9 cellular contexts compared by ENCODE assay signal in genomic region chr10:3874988-3875841, GRCh38.
DNase-seq lines count a peak whose midpoint lies in the region; ATAC-seq and TF ChIP-seq lines count a peak whose summit lies in the region.
"Had no signal": no experiment of that assay in that cellular context is flagged by ENCODE, and none has a peak within 500 bp of the region (broad histone marks: within the 10 kb centered on the region; RNA-seq: fewer than 3 reads in every experiment).

No MANE protein-coding gene starts in this region.

- no peaks in the 10 kb centered on the region for H3K36me3 ChIP-seq in CD8-positive, alpha-beta T cell (ENCODE audit: insufficient read depth, low read length)
- no peaks in the 10 kb centered on the region for H3K36me3 ChIP-seq in neutrophil

- H3K4me3 ChIP-seq in CD8-positive, alpha-beta T cell (ENCODE audit: low read depth, low read length) = no peak overlapping the region
- H3K4me3 ChIP-seq in neutrophil (ENCODE audit: low read depth in 1 of 2, low read length in 1 of 2) = peak overlapping the region in 1 of 2 experiments; percentile 15

- ATAC-seq in CD8-positive, alpha-beta T cell = peak; percentile 59
- ATAC-seq in GM19043 (IDR thresholded peaks at IDR 0.05; ENCODE audit: low read depth, unreplicated experiment) (peak; percentile 67), HG03103 (IDR thresholded peaks at IDR 0.05; ENCODE audit: low read depth, unreplicated experiment) (peak; percentile 56)
- peak; percentile 57 to 58 for ATAC-seq in activated T-cell treated with anti-CD3 and anti-CD28 coated beads, Interleukin-2, amount 50 U/mL, for 4 hours
- ATAC-seq: HCT116 had no signal

- TF ChIP-seq CTCF in CD8-positive, alpha-beta T cell (IDR thresholded peaks at IDR 0.05) = no peak
- TF ChIP-seq CTCF in neutrophil (IDR thresholded peaks at IDR 0.05) = no peak

- no peaks in the 10 kb centered on the region for H3K9me3 ChIP-seq in CD8-positive, alpha-beta T cell (ENCODE audit: low read length)
- no peaks in the 10 kb centered on the region for H3K9me3 ChIP-seq in neutrophil

- H3K36me3 Mint-ChIP-seq in CD8-positive, alpha-beta T cell = no peaks in the 10 kb centered on the region
- no peaks in the 10 kb centered on the region for H3K36me3 Mint-ChIP-seq in activated T-cell treated with anti-CD3 and anti-CD28 coated beads, Interleukin-2, amount 50 U/mL, for 4 hours (ENCODE audit: insufficient read depth)

- no peaks in the 10 kb centered on the region for H3K9me3 Mint-ChIP-seq in CD8-positive, alpha-beta T cell
- no peaks in the 10 kb centered on the region for H3K9me3 Mint-ChIP-seq in activated T-cell treated with anti-CD3 and anti-CD28 coated beads, Interleukin-2, amount 50 U/mL, for 4 hours

- peaks cover 25% of the 10 kb centered on the region for H3K4me1 ChIP-seq in CD8-positive, alpha-beta T cell (ENCODE audit: insufficient read depth, low read length)
- peaks cover 53 to 56% of the 10 kb centered on the region in 2 experiments for H3K4me1 ChIP-seq in neutrophil (ENCODE audit: control insufficient read depth in 1 of 2, insufficient read depth in 1 of 2, low read depth in 1 of 2, low read length in 1 of 2)

- CTCF ChIA-PET in CD8-positive, alpha-beta T cell (lab: Charles Lee) = interaction anchor here (0.8 to 1.1 kb wide), 2 partner anchors 10 to 58 kb away, joined by 3 read pairs; no protein-coding TSS in a partner anchor

- H3K4me3 Mint-ChIP-seq in CD8-positive, alpha-beta T cell = peak overlapping the region; percentile 45
- peak overlapping the region; percentile 63 for H3K4me3 Mint-ChIP-seq in activated T-cell treated with anti-CD3 and anti-CD28 coated beads, Interleukin-2, amount 50 U/mL, for 4 hours

- peak overlapping the region; percentile 85 for H3K27ac Mint-ChIP-seq in CD8-positive, alpha-beta T cell

- H3K27me3 ChIP-seq in CD8-positive, alpha-beta T cell (ENCODE audit: insufficient read depth, low read length) = no peaks in the 10 kb centered on the region
- H3K27me3 ChIP-seq in neutrophil = no peaks in the 10 kb centered on the region

- peaks cover 43% of the 10 kb centered on the region for H3K4me1 Mint-ChIP-seq in CD8-positive, alpha-beta T cell (ENCODE audit: low read depth)
- H3K4me1 Mint-ChIP-seq in activated T-cell treated with anti-CD3 and anti-CD28 coated beads, Interleukin-2, amount 50 U/mL, for 4 hours (ENCODE audit: low read depth) = peaks cover 65% of the 10 kb centered on the region

- H3K27ac ChIP-seq in CD8-positive, alpha-beta T cell (ENCODE audit: low read depth, low read length) = peak overlapping the region; percentile 30
- peak overlapping the region; percentile 79 for H3K27ac ChIP-seq in neutrophil

- POLR2A ChIA-PET in CD8-positive, alpha-beta T cell (lab: Charles Lee) = interaction anchor here (0.7 to 2.6 kb wide), 3 partner anchors 23 to 382 kb away, joined by 3 to 26 read pairs (median 4); partner anchors contain the start of gene KLF6

- intact Hi-C loops in CD8-positive, alpha-beta T cell (cut with DNase I, micrococcal nuclease) = loop anchor here (1.0 to 5.0 kb wide), 6 partner anchors 18 to 94 kb away; no protein-coding TSS in a partner anchor

- H3K27me3 Mint-ChIP-seq in CD8-positive, alpha-beta T cell (ENCODE audit: low read depth) = no peaks in the 10 kb centered on the region
- no peaks in the 10 kb centered on the region for H3K27me3 Mint-ChIP-seq in activated T-cell treated with anti-CD3 and anti-CD28 coated beads, Interleukin-2, amount 50 U/mL, for 4 hours (ENCODE audit: low read depth)

- peak in 4 of 7 experiments; percentile 14 to 53 (median 38) for DNase-seq in CD8-positive, alpha-beta T cell
- no peak for DNase-seq in activated T-cell treated with anti-CD3 and anti-CD28 coated beads, Interleukin-2, amount 50 U/mL, for 4 hours
- DNase-seq in NCI-H526 (lab: John Stamatoyannopoulos, UW) (no peak), NCI-H82 (lab: John Stamatoyannopoulos, UW) (no peak)
- no peak for DNase-seq in effector CD8-positive, alpha-beta T cell (lab: John Stamatoyannopoulos, UW)

Comparison
In these comparisons a context has a peak if more than half of its experiments do, and no peak if none do; other contexts are left out.
1. DNase-seq: peak in CD8-positive, alpha-beta T cell (4 of 7); none in activated T-cell treated with anti-CD3 and anti-CD28 coated beads, Interleukin-2, amount 50 U/mL, for 4 hours (single experiment), NCI-H526 (0 of 2), effector CD8-positive, alpha-beta T cell (single experiment) and NCI-H82 (single experiment).
2. Peak in every context shown above with its lines, with median percentiles within 50 percentile points of each other: ATAC-seq.